10 cellular contexts compared by ENCODE assay signal in genomic region chr1:143972753-143973326, GRCh38. TPM values are rescaled to one million over a fixed set of nuclear protein-coding genes. Genes with fewer than 3 reads are reported as not detected.
DNase-seq lines count a peak whose midpoint lies in the region; ATAC-seq, FAIRE-seq and TF ChIP-seq lines count a peak whose summit lies in the region.
"Not testable (repeated sequence)": the region's sequence is repeated elsewhere in the genome, so short reads cannot be mapped to it uniquely, and the experiment has no call there.
"Had no signal": no experiment of that assay in that cellular context is flagged by ENCODE, and none has a peak within 500 bp of the region (broad histone marks: within the 10 kb centered on the region; RNA-seq: fewer than 3 reads in every experiment).

No MANE protein-coding gene starts in this region.

- intact Hi-C loops in A673 (cut with micrococcal nuclease; ENCODE audit: unreplicated experiment); pancreas (cut with DNase I): not testable (repeated sequence)

- not testable (repeated sequence) for H3K9me3 Mint-ChIP-seq in T-cell

- not testable (repeated sequence) for H3K27me3 Mint-ChIP-seq in T-cell

- DNase-seq in A673 (ENCODE audit: low spot score); T-cell; foreskin keratinocyte; pancreas: not testable (repeated sequence)

- H3K4me3 ChIP-seq in A673 (ENCODE audit: low read depth, low read length, poor library complexity, severe bottlenecking); pancreas: not testable (repeated sequence)

- H3K9me3 ChIP-seq in A673 (ENCODE audit: low read depth, low read length, poor library complexity, severe bottlenecking); pancreas: not testable (repeated sequence)

- CTCF ChIA-PET in A673 (lab: Charles Lee); T-cell (lab: Charles Lee): not testable (repeated sequence)

- H3K27me3 ChIP-seq in A673 (replicated peaks; ENCODE audit: insufficient read depth, low read depth, low read length, poor library complexity); foreskin keratinocyte; pancreas: not testable (repeated sequence)

- not testable (repeated sequence) for H3K4me1 ChIP-seq in A673 (ENCODE audit: insufficient read depth, low read length, poor library complexity, severe bottlenecking); foreskin keratinocyte; pancreas

- not testable (repeated sequence) for H3K36me3 Mint-ChIP-seq in T-cell

- no CpG with 5 or more reads among the region's 48 CpGs for WGBS in pancreas, 2 donors

- TSS peak; percentile 68 for BruUV-seq in A673 (replicated peaks; lab: Mats Ljungman, UMichigan)

- H3K36me3 ChIP-seq in A673 (ENCODE audit: insufficient read depth, low read length, poor library complexity, severe bottlenecking); pancreas: not testable (repeated sequence)

- POLR2A ChIA-PET in A673 (lab: Charles Lee; ENCODE audit: low non-redundant PET); T-cell (lab: Charles Lee): not testable (repeated sequence)

- not testable (repeated sequence) for TF ChIP-seq CTCF in A673 (conservative IDR thresholded peaks at IDR 0.05; ENCODE audit: low read depth, low read length); foreskin keratinocyte (conservative IDR thresholded peaks at IDR 0.05); pancreas (IDR thresholded peaks at IDR 0.05)

- not testable (repeated sequence) for H3K4me1 Mint-ChIP-seq in T-cell

- FAIRE-seq in pancreas (lab: Jason Lieb, UNC): not testable (repeated sequence)

- not testable (repeated sequence) for H3K27ac ChIP-seq in A673 (ENCODE audit: low read depth, low read length, poor library complexity, severe bottlenecking); foreskin keratinocyte; pancreas

- H3K27ac Mint-ChIP-seq in T-cell: not testable (repeated sequence)

- not testable (repeated sequence) for H3K4me3 Mint-ChIP-seq in T-cell

- ATAC-seq in GM19035 (IDR thresholded peaks at IDR 0.05; ENCODE audit: unreplicated experiment): peak; percentile 7
- peak; percentile 9 for ATAC-seq in GM21529 (IDR thresholded peaks at IDR 0.05; ENCODE audit: unreplicated experiment)
- ATAC-seq in HG02870 (IDR thresholded peaks at IDR 0.05; ENCODE audit: unreplicated experiment): peak; percentile 5
- peak; percentile 8 for ATAC-seq in HG03280 (IDR thresholded peaks at IDR 0.05; ENCODE audit: unreplicated experiment)
- ATAC-seq in T-cell (replicated peaks in 1 of 4): peak in 3 of 4 experiments; percentile 1 to 4 (median 2)
- peak; percentile 36 for ATAC-seq in foreskin keratinocyte
- ATAC-seq in pancreas: peak; percentile 17 to 37 (median 23)

RNA-seq across cellular contexts. Expression of gene FAM72C, which starts 1.1 kb away (rescaled TPM):
- total RNA-seq in A673 (2021): 15.6 and 18.5 TPM in 2 replicates
- total RNA-seq in T-cell: under 1 TPM in 4 of 5 donors, not detected in 1; 0.26 to 0.70 (median 0.41) TPM
- 2.9 and 6.2 TPM in 2 replicates for total RNA-seq in foreskin keratinocyte
- 1.9 and 5.4 TPM in 2 replicates for polyA plus RNA-seq in foreskin keratinocyte
- total RNA-seq in pancreas: under 1 TPM in 3 of 6 donors, not detected in 3; 0.06 to 0.16 (median 0.09) TPM
- not detected for polyA plus RNA-seq in pancreas
- total RNA-seq: left ventricle myocardium inferior had no signal
- polyA plus RNA-seq: naive thymus-derived CD4-positive, alpha-beta T cell had no signal
